In the genomic region with DNA sequence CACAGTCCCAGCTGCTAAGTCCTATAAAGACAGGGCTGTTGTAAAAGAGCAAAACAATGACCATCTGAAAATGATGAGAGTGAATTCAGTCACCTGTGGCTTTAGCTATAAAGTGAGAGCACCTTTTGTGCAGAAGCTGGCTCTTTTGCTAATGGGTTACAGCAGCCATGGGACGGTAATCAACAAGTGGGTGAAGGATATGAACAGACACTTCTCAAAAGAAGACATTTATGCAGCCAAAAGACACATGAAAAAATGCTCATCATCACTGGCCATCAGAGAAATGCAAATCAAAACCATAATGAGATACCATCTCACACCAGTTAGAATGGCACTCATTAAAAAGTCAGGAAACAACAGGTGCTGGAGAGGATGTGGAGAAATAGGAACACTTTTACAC, we compare ENCODE assay signal across 2 cellular contexts. TPM values are rescaled to one million over a fixed set of nuclear protein-coding genes. Genes with fewer than 3 reads are reported as not detected.
"Had no signal": no experiment of that assay in that cellular context is flagged by ENCODE, and none has a peak within 500 bp of the region (broad histone marks: within the 10 kb centered on the region; RNA-seq: fewer than 3 reads in every experiment).

No MANE protein-coding gene starts in this region.

RNA-seq across cellular contexts. Expression of gene MROH9, which starts 16.4 kb away (rescaled TPM):
- polyA plus RNA-seq: stomach, urinary bladder had no signal
